In genomic region chr14:60163741-60164140, GRCh38 we compare ENCODE assay signal across 8 cellular contexts. TPM values are rescaled to one million over a fixed set of nuclear protein-coding genes. Genes with fewer than 3 reads are reported as not detected.
DNase-seq lines count a peak whose midpoint lies in the region; ATAC-seq and TF ChIP-seq lines count a peak whose summit lies in the region.

No MANE protein-coding gene starts in this region.

- H3K4me3 ChIP-seq in PC-3 (ENCODE audit: low read length) = peak overlapping the region; percentile 75
- H3K4me3 ChIP-seq in fibroblast of villous mesenchyme (ENCODE audit: low read depth, low read length) = peak overlapping the region; percentile 95
- H3K4me3 ChIP-seq in gastroesophageal sphincter = peak overlapping the region in 1 of 2 donors; percentile 78

- no peak for ATAC-seq in activated T-cell treated with anti-CD3 and anti-CD28 coated beads, Interleukin-2, amount 50 U/mL, for 4 hours
- ATAC-seq in PC-3 = no peak
- ATAC-seq in gastroesophageal sphincter = no peak

- no peaks in the 10 kb centered on the region for H3K9me3 Mint-ChIP-seq in activated T-cell treated with anti-CD3 and anti-CD28 coated beads, Interleukin-2, amount 50 U/mL, for 4 hours

- peaks cover 4% of the 10 kb centered on the region for H3K36me3 Mint-ChIP-seq in activated T-cell treated with anti-CD3 and anti-CD28 coated beads, Interleukin-2, amount 50 U/mL, for 4 hours (ENCODE audit: insufficient read depth)

- no peaks in the 10 kb centered on the region for H3K9me3 ChIP-seq in PC-3 (ENCODE audit: low read length)
- H3K9me3 ChIP-seq in gastroesophageal sphincter = no peaks in the 10 kb centered on the region

- WGBS in gastroesophageal sphincter (ENCODE audit: low coverage in 1 of 2), 2 donors = 83 to 89% methylated on average over 7 of the region's 7 CpGs

- peak overlapping the region; percentile 99 for H3K4me3 Mint-ChIP-seq in activated T-cell treated with anti-CD3 and anti-CD28 coated beads, Interleukin-2, amount 50 U/mL, for 4 hours

- CTCF ChIA-PET in PC-3 (lab: Charles Lee) = interaction anchor here (0.7 to 2.8 kb wide), 2 partner anchors 12 to 20 kb away, joined by 3 to 18 read pairs; no protein-coding TSS in a partner anchor

- H3K36me3 ChIP-seq in PC-3 (ENCODE audit: low read depth, low read length) = no peaks in the 10 kb centered on the region
- H3K36me3 ChIP-seq in gastroesophageal sphincter = no peaks in the 10 kb centered on the region

- no peak for TF ChIP-seq CTCF in PC-3 (conservative IDR thresholded peaks at IDR 0.05; ENCODE audit: low read depth, low read length)
- TF ChIP-seq CTCF in fibroblast of villous mesenchyme (IDR thresholded peaks at IDR 0.05; ENCODE audit: insufficient read depth, low read depth, low read length) = no peak
- TF ChIP-seq CTCF in gastroesophageal sphincter (IDR thresholded peaks at IDR 0.05) = no peak

- no peaks in the 10 kb centered on the region for H4K20me1 ChIP-seq in PC-3 (ENCODE audit: low read length)

- H3K4me1 ChIP-seq in PC-3 (ENCODE audit: insufficient read depth, low read length) = peaks cover 34% of the 10 kb centered on the region
- H3K4me1 ChIP-seq in gastroesophageal sphincter = peaks cover 2 to 52% (median 10%) of the 10 kb centered on the region in 3 donors

- H3K9me2 ChIP-seq in PC-3 (replicated peaks; ENCODE audit: low read length) = no peaks in the 10 kb centered on the region

- H3K27me3 ChIP-seq in PC-3 (ENCODE audit: low read length) (no peaks in the 10 kb centered on the region), gastroesophageal sphincter (no peaks in the 10 kb centered on the region)

- peaks cover 37% of the 10 kb centered on the region for H3K79me2 ChIP-seq in PC-3 (ENCODE audit: low read length)

- peak overlapping the region; percentile 72 for H3K9ac ChIP-seq in PC-3 (ENCODE audit: low read length)

- H3F3A ChIP-seq in PC-3 (ENCODE audit: low read length, unreplicated experiment) = no peaks in the 10 kb centered on the region

- no peaks in the 10 kb centered on the region for H3K27me3 Mint-ChIP-seq in activated T-cell treated with anti-CD3 and anti-CD28 coated beads, Interleukin-2, amount 50 U/mL, for 4 hours (ENCODE audit: low read depth)

- H3K27ac ChIP-seq in PC-3 (ENCODE audit: low read length) (0 out of 2 replicates have a peak overlapping the region, but pooled peaks have one; percentile 61), substantia nigra (ENCODE audit: low read depth, low read length, poor library complexity, severe bottlenecking) (peak overlapping the region; percentile 40), gastroesophageal sphincter (no peak overlapping the region)

- peak overlapping the region; percentile 84 for H2AFZ ChIP-seq in PC-3 (ENCODE audit: low read length)

- H3K4me1 Mint-ChIP-seq in activated T-cell treated with anti-CD3 and anti-CD28 coated beads, Interleukin-2, amount 50 U/mL, for 4 hours (ENCODE audit: low read depth) = peaks cover 60% of the 10 kb centered on the region

- DNase-seq in activated T-cell treated with anti-CD3 and anti-CD28 coated beads, Interleukin-2, amount 50 U/mL, for 4 hours = no peak
- DNase-seq in activated T-cell treated with anti-CD3 and anti-CD28 coated beads for 4 hours = no peak
- DNase-seq in PC-3 = no peak
- no peak for DNase-seq in fibroblast of villous mesenchyme (ENCODE audit: low read depth)
- no peak for DNase-seq in substantia nigra (lab: John Stamatoyannopoulos, UW)
- DNase-seq in posterior cingulate gyrus = no peak
- DNase-seq in stimulated activated naive CD4-positive, alpha-beta T cell treated with Interleukin-2 at 50 U/mL for 16 hours (lab: John Stamatoyannopoulos, UW) = no peak

- intact Hi-C loops in PC-3 (cut with micrococcal nuclease) = loop anchor here (1.0 kb wide), 2 partner anchors 11 to 85 kb away; no protein-coding TSS in a partner anchor
- intact Hi-C loops in posterior cingulate gyrus (cut with DNase I) = loop anchor here (2.0 kb wide), 1 partner anchor 199 kb away; no protein-coding TSS in a partner anchor

- POLR2A ChIA-PET in PC-3 (lab: Charles Lee; ENCODE audit: unreplicated experiment) = no interaction called here

- TF ChIP-seq POLR2A in gastroesophageal sphincter (IDR thresholded peaks at IDR 0.05) = no peak

- BruUV-seq in PC-3 (replicated peaks; lab: Mats Ljungman, UMichigan) = no TSS peak

- TF ChIP-seq EP300 in gastroesophageal sphincter (IDR thresholded peaks at IDR 0.05) = no peak

- peak overlapping the region; percentile 82 for H3K4me2 ChIP-seq in PC-3 (ENCODE audit: low read length)

RNA-seq across cellular contexts. Expression of gene DHRS7, which starts 1.5 kb away (rescaled TPM):
- total RNA-seq in activated T-cell treated with anti-CD3 and anti-CD28 coated beads, Interleukin-2, amount 50 U/mL, for 4 hours = 10 to 100 TPM; 30.1 to 41.7 (median 35.2) TPM
- total RNA-seq in PC-3 (2014; rRNA removed) = 236 and 266 TPM in 2 replicates
- total RNA-seq in fibroblast of villous mesenchyme = 70.9 and 72.5 TPM in 2 replicates
- 10 to 100 TPM; 55.1 to 92.4 (median 60.6) TPM for total RNA-seq in gastroesophageal sphincter

Comparison
In these comparisons a context has a peak if more than half of its experiments do, and no peak if none do; other contexts are left out.
1. H3K27ac ChIP-seq: peak in PC-3 (single experiment) and substantia nigra (single experiment); none in gastroesophageal sphincter (0 of 4).